In genomic region chr10:103679096-103679790, GRCh38 we compare ENCODE assay signal across 9 cellular contexts.
DNase-seq lines count a peak whose midpoint lies in the region; ATAC-seq and TF ChIP-seq lines count a peak whose summit lies in the region.
"Had no signal": no experiment of that assay in that cellular context is flagged by ENCODE, and none has a peak within 500 bp of the region (broad histone marks: within the 10 kb centered on the region; RNA-seq: fewer than 3 reads in every experiment).

No MANE protein-coding gene starts in this region.

- H3K27ac ChIP-seq in RWPE1: peak overlapping the region; percentile 90
- peak overlapping the region; percentile 70 for H3K27ac ChIP-seq in rectal smooth muscle tissue (ENCODE audit: low read depth, low read length)
- peak overlapping the region in 1 of 2 donors; percentile 80 for H3K27ac ChIP-seq in left lung

- POLR2A ChIA-PET in RWPE1 (lab: Yijun Ruan, JAX; ENCODE audit: low non-redundant PET): no interaction called here

- intact Hi-C loops in activated T-helper 1 cell treated with anti-CD3 and anti-CD28 coated beads, Interleukin-12 subunit alpha, Interleukin-12 subunit beta, Interleukin-2, Interleukin-4 antibody, amounts not matched to agents 30 ng/mL and 10 ng/mL and 1 ng/mL, durations not matched to agents 14 hours and 24 hours and 36 hours (cut with micrococcal nuclease): no loop called here
- intact Hi-C loops in left lung (cut with DNase I): no loop called here

- ATAC-seq in GM18858 (IDR thresholded peaks at IDR 0.05; ENCODE audit: unreplicated experiment) (peak; percentile 67), HG02588 (IDR thresholded peaks at IDR 0.05; ENCODE audit: unreplicated experiment) (peak; percentile 74), left lung (no peak)

- H3K27me3 ChIP-seq in rectal smooth muscle tissue (ENCODE audit: control insufficient read depth, insufficient read depth, low read length) (no peaks in the 10 kb centered on the region), left lung (no peaks in the 10 kb centered on the region)
- H3K27me3 ChIP-seq: SJSA1 had no signal

- H3K27ac Mint-ChIP-seq in activated T-helper 1 cell treated with anti-CD3 and anti-CD28 coated beads, Interleukin-12 subunit alpha, Interleukin-12 subunit beta, Interleukin-2, Interleukin-4 antibody, amounts not matched to agents 30 ng/mL and 10 ng/mL and 1 ng/mL, durations not matched to agents 14 hours and 24 hours and 36 hours: no peak overlapping the region
- H3K27ac Mint-ChIP-seq in endothelial cell (ENCODE audit: unreplicated experiment): no peak overlapping the region

- H3K4me1 Mint-ChIP-seq in activated T-helper 1 cell treated with anti-CD3 and anti-CD28 coated beads, Interleukin-12 subunit alpha, Interleukin-12 subunit beta, Interleukin-2, Interleukin-4 antibody, amounts not matched to agents 30 ng/mL and 10 ng/mL and 1 ng/mL, durations not matched to agents 14 hours and 24 hours and 36 hours (ENCODE audit: low read depth): peaks cover 21% of the 10 kb centered on the region
- H3K4me1 Mint-ChIP-seq in endothelial cell (ENCODE audit: unreplicated experiment): peaks cover 2% of the 10 kb centered on the region

- CTCF ChIA-PET in RWPE1 (lab: Yijun Ruan, JAX): interaction anchor here (0.6 kb wide), 1 partner anchor 186 kb away, joined by 4 read pairs; the partner anchor contains the start of gene NEURL1

- TF ChIP-seq CTCF in RWPE1 (conservative IDR thresholded peaks at IDR 0.05; ENCODE audit: low read depth): no peak
- no peak for TF ChIP-seq CTCF in endothelial cell (IDR thresholded peaks at IDR 0.05; ENCODE audit: unreplicated experiment)
- TF ChIP-seq CTCF in left lung (IDR thresholded peaks at IDR 0.05): no peak

- H3K4me1 ChIP-seq in rectal smooth muscle tissue (ENCODE audit: control insufficient read depth, insufficient read depth, low read length) (peaks cover 16% of the 10 kb centered on the region), left lung (peaks cover 7 to 35% of the 10 kb centered on the region in 2 donors)

- H3K4me3 ChIP-seq in rectal smooth muscle tissue (ENCODE audit: low read length) (no peak overlapping the region), left lung (no peak overlapping the region)
- H3K4me3 ChIP-seq: SJSA1 had no signal

- H3K9ac ChIP-seq in rectal smooth muscle tissue (ENCODE audit: low read length): no peak overlapping the region

- no peaks in the 10 kb centered on the region for H3K9me3 ChIP-seq in left lung
- H3K9me3 ChIP-seq: SJSA1 had no signal

- no peaks in the 10 kb centered on the region for H3K36me3 ChIP-seq in rectal smooth muscle tissue (ENCODE audit: control insufficient read depth, insufficient read depth, low read length)
- H3K36me3 ChIP-seq in left lung: no peaks in the 10 kb centered on the region
- H3K36me3 ChIP-seq: SJSA1 had no signal

- no peaks in the 10 kb centered on the region for H3K9me3 Mint-ChIP-seq in activated T-helper 1 cell treated with anti-CD3 and anti-CD28 coated beads, Interleukin-12 subunit alpha, Interleukin-12 subunit beta, Interleukin-2, Interleukin-4 antibody, amounts not matched to agents 30 ng/mL and 10 ng/mL and 1 ng/mL, durations not matched to agents 14 hours and 24 hours and 36 hours
- H3K9me3 Mint-ChIP-seq in endothelial cell (ENCODE audit: unreplicated experiment): no peaks in the 10 kb centered on the region

- no peaks in the 10 kb centered on the region for H3K36me3 Mint-ChIP-seq in activated T-helper 1 cell treated with anti-CD3 and anti-CD28 coated beads, Interleukin-12 subunit alpha, Interleukin-12 subunit beta, Interleukin-2, Interleukin-4 antibody, amounts not matched to agents 30 ng/mL and 10 ng/mL and 1 ng/mL, durations not matched to agents 14 hours and 24 hours and 36 hours (ENCODE audit: low read depth)
- peaks cover 7% of the 10 kb centered on the region for H3K36me3 Mint-ChIP-seq in endothelial cell (ENCODE audit: low read depth, unreplicated experiment)

- H3K4me3 Mint-ChIP-seq in activated T-helper 1 cell treated with anti-CD3 and anti-CD28 coated beads, Interleukin-12 subunit alpha, Interleukin-12 subunit beta, Interleukin-2, Interleukin-4 antibody, amounts not matched to agents 30 ng/mL and 10 ng/mL and 1 ng/mL, durations not matched to agents 14 hours and 24 hours and 36 hours: no peak overlapping the region
- no peak overlapping the region for H3K4me3 Mint-ChIP-seq in endothelial cell (ENCODE audit: unreplicated experiment)

- no peaks in the 10 kb centered on the region for H3K27me3 Mint-ChIP-seq in activated T-helper 1 cell treated with anti-CD3 and anti-CD28 coated beads, Interleukin-12 subunit alpha, Interleukin-12 subunit beta, Interleukin-2, Interleukin-4 antibody, amounts not matched to agents 30 ng/mL and 10 ng/mL and 1 ng/mL, durations not matched to agents 14 hours and 24 hours and 36 hours (ENCODE audit: insufficient read depth)
- H3K27me3 Mint-ChIP-seq in endothelial cell (ENCODE audit: unreplicated experiment): peaks cover 4% of the 10 kb centered on the region

- DNase-seq in RWPE1 (ENCODE audit: low spot score): no peak
- DNase-seq in activated T-helper 1 cell treated with anti-CD3 and anti-CD28 coated beads, Interleukin-12 subunit alpha, Interleukin-12 subunit beta, Interleukin-2, Interleukin-4 antibody, amounts not matched to agents 30 ng/mL and 10 ng/mL and 1 ng/mL, durations not matched to agents 14 hours and 24 hours and 36 hours (ENCODE audit: low spot score): no peak
- DNase-seq in effector CD4-positive, alpha-beta T cell: no peak
- DNase-seq in endothelial cell (ENCODE audit: low spot score): no peak
- DNase-seq in left lung: no peak
